ENCODE assay signal across 11 cellular contexts in genomic region chr5:76583163-76584047, GRCh38. TPM values are rescaled to one million over a fixed set of nuclear protein-coding genes. Genes with fewer than 3 reads are reported as not detected.
DNase-seq lines count a peak whose midpoint lies in the region; ATAC-seq and TF ChIP-seq lines count a peak whose summit lies in the region.
"Had no signal": no experiment of that assay in that cellular context is flagged by ENCODE, and none has a peak within 500 bp of the region (broad histone marks: within the 10 kb centered on the region; RNA-seq: fewer than 3 reads in every experiment).

No MANE protein-coding gene starts in this region.

- H3K36me3 Mint-ChIP-seq in progenitor cell of endocrine pancreas (ENCODE audit: insufficient read depth), result no peaks in the 10 kb centered on the region

- no peak for ATAC-seq in PC-3
- no peak for ATAC-seq in HG03520 (IDR thresholded peaks at IDR 0.05; ENCODE audit: unreplicated experiment)
- ATAC-seq in HG03460 (IDR thresholded peaks at IDR 0.05; ENCODE audit: unreplicated experiment), result no peak

- no peak overlapping the region for H3K4me3 ChIP-seq in PC-3 (ENCODE audit: low read length)
- no peak overlapping the region for H3K4me3 ChIP-seq in epithelial cell of esophagus (ENCODE audit: low read length)

- H2AFZ ChIP-seq in PC-3 (ENCODE audit: low read length), result no peak overlapping the region

- H3K9me3 ChIP-seq in PC-3 (ENCODE audit: low read length), result no peaks in the 10 kb centered on the region

- 0 out of 2 replicates have a peak, but pooled peaks cover 5% of the 10 kb centered on the region for H3K27me3 ChIP-seq in PC-3 (ENCODE audit: low read length)

- H3K36me3 ChIP-seq in PC-3 (ENCODE audit: low read depth, low read length), result no peaks in the 10 kb centered on the region

- BruUV-seq in PC-3 (replicated peaks; lab: Mats Ljungman, UMichigan), result no TSS peak

- H4K20me1 ChIP-seq in PC-3 (ENCODE audit: low read length), result no peaks in the 10 kb centered on the region

- H3K27ac Mint-ChIP-seq in progenitor cell of endocrine pancreas, result no peak overlapping the region
- H3K27ac Mint-ChIP-seq: dendritic cell treated with granulocyte-macrophage colony-stimulating factor and Interleukin-4, amounts not matched to agents 40 ng/mL and 50 ng/mL, for 4 days had no signal

- no peak overlapping the region for H3K27ac ChIP-seq in PC-3 (ENCODE audit: low read length)

- intact Hi-C loops in PC-3 (cut with micrococcal nuclease), result loop anchor here (1.0 kb wide), 1 partner anchor 245 kb away; no protein-coding TSS in a partner anchor

- DNase-seq in NCI-H2171 treated with DMSO at 0.1 percent for 48 hours (lab: John Stamatoyannopoulos, UW) (peak; percentile 0), NCI-H2171 (lab: John Stamatoyannopoulos, UW) (no peak), PC-3 (peak; percentile 42), epithelial cell of esophagus (ENCODE audit: low read depth) (peak; percentile 42), progenitor cell of endocrine pancreas (ENCODE audit: low spot score, unreplicated experiment) (no peak), NCI-H774 (lab: John Stamatoyannopoulos, UW) (no peak)
- DNase-seq: C1 segment of cervical spinal cord; stimulated activated CD4-positive, alpha-beta T cell treated with anti-CD3 and anti-CD28 coated beads, Interleukin-12 subunit alpha, Interleukin-12 subunit beta, amount 100 ng/mL, for 4 hours had no signal

- H3K79me2 ChIP-seq in PC-3 (ENCODE audit: low read length), result no peaks in the 10 kb centered on the region

- no peak overlapping the region for H3K4me3 Mint-ChIP-seq in progenitor cell of endocrine pancreas (ENCODE audit: low read depth)
- H3K4me3 Mint-ChIP-seq: dendritic cell treated with granulocyte-macrophage colony-stimulating factor and Interleukin-4, amounts not matched to agents 40 ng/mL and 50 ng/mL, for 4 days had no signal

- no peaks in the 10 kb centered on the region for H3F3A ChIP-seq in PC-3 (ENCODE audit: low read length, unreplicated experiment)

- peak; percentile 57 for TF ChIP-seq CTCF in PC-3 (conservative IDR thresholded peaks at IDR 0.05; ENCODE audit: low read depth, low read length)
- TF ChIP-seq CTCF in epithelial cell of esophagus (IDR thresholded peaks at IDR 0.05; ENCODE audit: insufficient read depth, low read depth, low read length, missing control alignments), result peak; percentile 52
- TF ChIP-seq CTCF in progenitor cell of endocrine pancreas (IDR thresholded peaks at IDR 0.05; ENCODE audit: unreplicated experiment), result peak; percentile 48

- no peaks in the 10 kb centered on the region for H3K9me2 ChIP-seq in PC-3 (replicated peaks; ENCODE audit: low read length)

- peaks cover 11% of the 10 kb centered on the region; the same call in 1 of the 2 replicates for H3K4me1 ChIP-seq in PC-3 (ENCODE audit: insufficient read depth, low read length)

- H3K27me3 Mint-ChIP-seq in progenitor cell of endocrine pancreas, result no peaks in the 10 kb centered on the region
- H3K27me3 Mint-ChIP-seq: dendritic cell treated with granulocyte-macrophage colony-stimulating factor and Interleukin-4, amounts not matched to agents 40 ng/mL and 50 ng/mL, for 4 days had no signal

- H3K9me3 Mint-ChIP-seq in progenitor cell of endocrine pancreas (ENCODE audit: low read depth), result no peaks in the 10 kb centered on the region
- H3K9me3 Mint-ChIP-seq: dendritic cell treated with granulocyte-macrophage colony-stimulating factor and Interleukin-4, amounts not matched to agents 40 ng/mL and 50 ng/mL, for 4 days had no signal

- no peak overlapping the region for H3K4me2 ChIP-seq in PC-3 (ENCODE audit: low read length)

- CTCF ChIA-PET in PC-3 (lab: Charles Lee), result interaction anchor here (0.5 to 1.0 kb wide), 3 partner anchors 180 to 443 kb away, joined by 3 read pairs; partner anchors contain the start of gene IQGAP2

- H3K4me1 Mint-ChIP-seq in progenitor cell of endocrine pancreas (ENCODE audit: low read depth), result peaks cover 22% of the 10 kb centered on the region

- no peak overlapping the region for H3K9ac ChIP-seq in PC-3 (ENCODE audit: low read length)

- POLR2A ChIA-PET in PC-3 (lab: Charles Lee; ENCODE audit: unreplicated experiment), result no interaction called here

RNA-seq across cellular contexts. Expression of gene F2RL2, which starts 39.8 kb away (rescaled TPM):
- total RNA-seq in PC-3 (2014; rRNA removed), result 0.11 TPM in 1 of 2 replicates, not detected in the other
- 0.16 TPM in 1 of 2 replicates, not detected in the other for total RNA-seq in progenitor cell of endocrine pancreas

Comparison
In these comparisons a context has a peak if more than half of its experiments do, and no peak if none do; other contexts are left out.
1. DNase-seq: peak in NCI-H2171 treated with DMSO at 0.1 percent for 48 hours (single experiment), PC-3 (single experiment) and epithelial cell of esophagus (single experiment); none in NCI-H2171 (single experiment), progenitor cell of endocrine pancreas (single experiment) and NCI-H774 (single experiment).
2. Peak in every context shown above with its lines, with median percentiles within 50 percentile points of each other: CTCF ChIP-seq.